Comparison of ENCODE assay signal across 15 cellular contexts in the genomic region with DNA sequence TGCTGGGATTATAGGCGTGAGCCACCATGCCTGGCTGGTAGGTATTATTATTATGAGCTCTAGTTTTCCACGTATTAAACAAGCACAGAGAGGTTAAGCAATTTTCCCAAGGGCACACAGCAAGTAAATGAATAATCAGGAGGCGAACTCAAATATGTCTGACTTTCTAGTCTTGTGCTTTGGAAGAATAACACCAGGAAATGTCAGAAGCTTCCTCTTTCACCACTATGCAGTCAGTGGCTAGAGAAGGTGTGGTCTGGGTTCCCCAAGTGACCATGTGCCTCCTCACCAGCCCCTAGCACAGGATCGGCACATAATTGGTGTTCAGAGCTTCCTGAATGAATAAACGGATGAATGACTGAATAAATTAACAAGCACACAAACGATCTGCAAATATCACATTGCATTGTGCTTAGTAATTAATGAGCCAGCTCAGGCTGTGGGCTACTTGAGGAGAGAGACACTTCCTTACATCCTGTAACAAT. TPM values are rescaled to one million over a fixed set of nuclear protein-coding genes. Genes with fewer than 3 reads are reported as not detected.
DNase-seq lines count a peak whose midpoint lies in the region; ATAC-seq, FAIRE-seq and TF ChIP-seq lines count a peak whose summit lies in the region.
"Had no signal": no experiment of that assay in that cellular context is flagged by ENCODE, and none has a peak within 500 bp of the region (broad histone marks: within the 10 kb centered on the region; RNA-seq: fewer than 3 reads in every experiment).

No MANE protein-coding gene starts in this region.

- H3K27me3 ChIP-seq in HUES64 (ENCODE audit: insufficient read depth, low read length): no peaks in the 10 kb centered on the region
- no peaks in the 10 kb centered on the region for H3K27me3 ChIP-seq in Panc1 (ENCODE audit: control insufficient read depth, insufficient read depth, low read length)
- no peaks in the 10 kb centered on the region for H3K27me3 ChIP-seq in foreskin keratinocyte
- no peaks in the 10 kb centered on the region for H3K27me3 ChIP-seq in pancreas
- H3K27me3 ChIP-seq: sigmoid colon had no signal

- TF ChIP-seq CTCF in Panc1 (IDR thresholded peaks at IDR 0.05): no peak
- TF ChIP-seq CTCF in foreskin keratinocyte (conservative IDR thresholded peaks at IDR 0.05): no peak
- TF ChIP-seq CTCF in pancreas (IDR thresholded peaks at IDR 0.05): no peak

- in situ Hi-C loops in Panc1 (cut with HindIII; ENCODE audit: low pct_unique_long_range_greater_than_20kb, low sequenced_read_pairs): no loop called here

- no peak for FAIRE-seq in pancreas (lab: Jason Lieb, UNC)

- WGBS in HUES64: 88% methylated on average over 6 of the region's 6 CpGs
- 48 to 60% methylated on average over 6 of the region's 6 CpGs for WGBS in pancreas, 2 donors

- no peak overlapping the region for H3K4me3 ChIP-seq in HUES64 (ENCODE audit: low read length)
- no peak overlapping the region for H3K4me3 ChIP-seq in Panc1 (ENCODE audit: low read depth in 2 of 2, low read length in 2 of 2)
- H3K4me3 ChIP-seq in pancreas: no peak overlapping the region
- H3K4me3 ChIP-seq: body of pancreas, sigmoid colon had no signal

- intact Hi-C loops in Panc1 (cut with micrococcal nuclease; ENCODE audit: unreplicated experiment): no loop called here
- intact Hi-C loops in pancreas (cut with DNase I): no loop called here

- DNase-seq in DMS79 (lab: John Stamatoyannopoulos, UW) (peak; percentile 53), Panc1 (ENCODE audit: low read depth, low spot score) (no peak), foreskin keratinocyte (peak; percentile 80 to 85), pancreas (no peak), NCI-H1694 (lab: John Stamatoyannopoulos, UW) (no peak), NCI-H2107 (lab: John Stamatoyannopoulos, UW) (no peak)
- DNase-seq: activated CD4-positive, alpha-beta T cell treated with anti-CD3 and anti-CD28 coated beads, Interleukin-2, amount 10 ng/mL, durations not matched to agents 24 days and 14 days; body of pancreas; effector CD8-positive, alpha-beta T cell; natural killer cell; sigmoid colon had no signal

- peak overlapping the region; percentile 28; the same call in 1 of the 2 replicates for H3K27ac ChIP-seq in HUES64 (ENCODE audit: low read depth, low read length)
- H3K27ac ChIP-seq in Panc1 (ENCODE audit: low read length): peak overlapping the region; percentile 79
- H3K27ac ChIP-seq in foreskin keratinocyte: peak overlapping the region; percentile 31
- H3K27ac ChIP-seq in pancreas: no peak overlapping the region
- H3K27ac ChIP-seq: body of pancreas, sigmoid colon had no signal

- ATAC-seq in Panc1: peak; percentile 44
- ATAC-seq in foreskin keratinocyte: peak; percentile 41
- ATAC-seq in GM21737 (IDR thresholded peaks at IDR 0.05; ENCODE audit: unreplicated experiment): no peak
- no peak for ATAC-seq in pancreas
- ATAC-seq: body of pancreas, left lobe of liver, natural killer cell had no signal

- H3K9me3 ChIP-seq in HUES64 (ENCODE audit: insufficient read depth, low read depth, low read length): no peaks in the 10 kb centered on the region
- no peaks in the 10 kb centered on the region for H3K9me3 ChIP-seq in Panc1 (ENCODE audit: control insufficient read depth, insufficient read depth, low read depth, low read length)
- H3K9me3 ChIP-seq in pancreas: no peaks in the 10 kb centered on the region
- H3K9me3 ChIP-seq: body of pancreas, sigmoid colon had no signal

- no peak overlapping the region for H3K9ac ChIP-seq in HUES64 (ENCODE audit: low read depth, low read length)

- H3K36me3 ChIP-seq in HUES64 (ENCODE audit: insufficient read depth, low read length): no peaks in the 10 kb centered on the region
- no peaks in the 10 kb centered on the region for H3K36me3 ChIP-seq in Panc1 (ENCODE audit: control insufficient read depth, insufficient read depth, low read length)
- no peaks in the 10 kb centered on the region for H3K36me3 ChIP-seq in pancreas
- H3K36me3 ChIP-seq: sigmoid colon had no signal

- POLR2A ChIA-PET in Panc1 (lab: Charles Lee): interaction anchor here (0.6 kb wide), 1 partner anchor 154 kb away, joined by 9 read pairs; no protein-coding TSS in a partner anchor

- CTCF ChIA-PET in Panc1 (lab: Charles Lee): no interaction called here

- H3K4me1 ChIP-seq in HUES64 (ENCODE audit: insufficient read depth, low read length) (peaks cover 5% of the 10 kb centered on the region), Panc1 (ENCODE audit: control insufficient read depth, insufficient read depth, low read length) (peaks cover 28% of the 10 kb centered on the region), foreskin keratinocyte (peaks cover 23% of the 10 kb centered on the region), pancreas (no peaks in the 10 kb centered on the region)
- H3K4me1 ChIP-seq: body of pancreas had no signal

- BruUV-seq in Panc1 (replicated peaks; lab: Mats Ljungman, UMichigan): no TSS peak

RNA-seq across cellular contexts. Expression of gene SCNN1B, which starts 21.6 kb away (rescaled TPM):
- polyA plus RNA-seq in HUES64 (2013, experiment 1 of 2): 0.30 TPM
- polyA plus RNA-seq in HUES64 (2013, experiment 2 of 2): 0.19 TPM
- 10.7 TPM for total RNA-seq in Panc1 (2021; ENCODE audit: unreplicated experiment)
- 18.4 TPM for polyA plus RNA-seq in Panc1 (2012; ENCODE audit: insufficient read length)
- 0.07 TPM in 1 of 2 replicates, not detected in the other for total RNA-seq in foreskin keratinocyte
- polyA plus RNA-seq in foreskin keratinocyte: 0.11 and 0.13 TPM in 2 replicates
- total RNA-seq in pancreas: 1 to 10 TPM in 2 of 6 donors, under 1 TPM in 4; 0.47 to 2.0 (median 0.76) TPM
- 1 to 10 TPM; 1.2 to 2.3 TPM for polyA plus RNA-seq in pancreas
- total RNA-seq: activated CD4-positive, alpha-beta T cell treated with anti-CD3 and anti-CD28 coated beads, Interleukin-2, amount 10 ng/mL, durations not matched to agents 24 days and 14 days; natural killer cell had no signal
- polyA plus RNA-seq: CD14-positive monocyte had no signal

Comparison
In these comparisons a context has a peak if more than half of its experiments do, and no peak if none do; other contexts are left out.
1. DNase-seq: peak in DMS79 (single experiment) and foreskin keratinocyte (2 of 2); none in Panc1 (single experiment), pancreas (0 of 6), NCI-H1694 (single experiment) and NCI-H2107 (single experiment).
2. H3K27ac ChIP-seq: peak in HUES64 (single experiment), Panc1 (single experiment) and foreskin keratinocyte (single experiment); none in pancreas (0 of 4).
3. ATAC-seq: peak in Panc1 (single experiment) and foreskin keratinocyte (single experiment); none in GM21737 (single experiment) and pancreas (0 of 4).